In genomic region chr4:12126476-12126875, GRCh38 we compare ENCODE assay signal across 16 cellular contexts.
"Had no signal": no experiment of that assay in that cellular context is flagged by ENCODE, and none has a peak within 500 bp of the region (broad histone marks: within the 10 kb centered on the region; RNA-seq: fewer than 3 reads in every experiment).

No MANE protein-coding gene starts in this region.

- H3K27me3 ChIP-seq: brain microvascular endothelial cell, right lobe of liver, tibial nerve had no signal

- H3K4me3 ChIP-seq: mucosa of descending colon, psoas muscle, right lobe of liver, tibial nerve had no signal

- H3K36me3 ChIP-seq: brain microvascular endothelial cell, right lobe of liver, tibial nerve had no signal

- H3K4me1 ChIP-seq: psoas muscle, right lobe of liver, tibial nerve had no signal

- H3K27me3 Mint-ChIP-seq: activated naive CD8-positive, alpha-beta T cell treated with anti-CD3 and anti-CD28 coated beads for 36 hours had no signal

- H3K4me1 Mint-ChIP-seq: activated naive CD8-positive, alpha-beta T cell treated with anti-CD3 and anti-CD28 coated beads for 36 hours; natural killer cell; stimulated activated effector memory CD8-positive, alpha-beta T cell treated with anti-CD3 and anti-CD28 coated beads, Interleukin-12 subunit alpha, Interleukin-12 subunit beta, amount 100 ng/mL, for 72 hours had no signal

- H3K36me3 Mint-ChIP-seq: natural killer cell; stimulated activated effector memory CD8-positive, alpha-beta T cell treated with anti-CD3 and anti-CD28 coated beads, Interleukin-12 subunit alpha, Interleukin-12 subunit beta, amount 100 ng/mL, for 72 hours had no signal

- H3K27ac ChIP-seq: brain microvascular endothelial cell, psoas muscle, right lobe of liver, tibial nerve had no signal

- H3K4me3 Mint-ChIP-seq: activated naive CD8-positive, alpha-beta T cell treated with anti-CD3 and anti-CD28 coated beads for 36 hours; natural killer cell; stimulated activated effector memory CD8-positive, alpha-beta T cell treated with anti-CD3 and anti-CD28 coated beads, Interleukin-12 subunit alpha, Interleukin-12 subunit beta, amount 100 ng/mL, for 72 hours had no signal

- H3K9me3 ChIP-seq: psoas muscle, right lobe of liver, tibial nerve had no signal

- ATAC-seq: esophagus mucosa; left cardiac atrium; mucosa of descending colon; natural killer cell; psoas muscle; stimulated activated effector memory CD8-positive, alpha-beta T cell treated with anti-CD3 and anti-CD28 coated beads, Interleukin-12 subunit alpha, Interleukin-12 subunit beta, amount 100 ng/mL, for 72 hours had no signal

- H3K27ac Mint-ChIP-seq: activated naive CD8-positive, alpha-beta T cell treated with anti-CD3 and anti-CD28 coated beads for 36 hours; natural killer cell; stimulated activated effector memory CD8-positive, alpha-beta T cell treated with anti-CD3 and anti-CD28 coated beads, Interleukin-12 subunit alpha, Interleukin-12 subunit beta, amount 100 ng/mL, for 72 hours had no signal

- DNase-seq: activated CD4-positive, alpha-beta T cell treated with anti-CD3 and anti-CD28 coated beads for 1 hour; activated CD4-positive, alpha-beta T cell treated with anti-CD3 and anti-CD28 coated beads, Interleukin-2, amount 50 U/mL, for 48 hours; activated gamma-delta T cell treated with Interleukin-2 at 50 U/mL for 16 hours; activated naive CD8-positive, alpha-beta T cell treated with anti-CD3 and anti-CD28 coated beads for 36 hours; activated T-cell treated with anti-CD3 and anti-CD28 coated beads, Interleukin-2, amount 50 U/mL, for 48 hours; brain microvascular endothelial cell; dermis blood vessel endothelial cell; left cardiac atrium; mucosa of descending colon; natural killer cell; occipital lobe; psoas muscle; right lobe of liver had no signal
